33 cellular contexts compared by ENCODE assay signal in the genomic region with DNA sequence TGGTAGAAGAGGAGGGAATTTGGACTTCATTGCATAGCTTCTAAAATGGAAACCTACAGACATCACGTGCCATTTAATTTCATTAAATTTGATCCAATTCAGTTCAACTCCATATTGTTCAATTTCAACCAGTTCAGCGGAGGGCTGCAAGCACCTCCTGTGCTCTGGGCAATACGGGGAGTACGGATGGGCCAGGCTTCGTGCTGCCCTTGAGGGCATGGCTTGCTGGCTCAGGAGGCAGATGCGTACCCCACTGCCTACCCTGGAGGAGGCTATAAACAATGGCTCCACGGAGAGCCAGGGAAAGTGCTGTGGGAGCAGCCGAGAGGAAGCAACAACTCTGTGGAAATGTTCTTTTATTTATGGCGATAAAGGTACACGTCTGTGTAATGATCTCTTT.
"Had no signal": no experiment of that assay in that cellular context is flagged by ENCODE, and none has a peak within 500 bp of the region (broad histone marks: within the 10 kb centered on the region; RNA-seq: fewer than 3 reads in every experiment).

No MANE protein-coding gene starts in this region.

- H3K27me3 ChIP-seq: MG63 had no signal

- H3K9me3 ChIP-seq: MG63 had no signal

- DNase-seq: Karpas-422, Kasumi-1, MG63, MM.1S, MV-4-11, NCI-H1048, NCI-H1092, NCI-H1092 treated with DMSO at 0.1 percent for 48 hours, NCI-H1105, NCI-H1105 treated with DMSO at 0.1 percent for 48 hours, NCI-H1417, NCI-H1417 treated with DMSO at 0.1 percent for 48 hours, NCI-H1436, NCI-H1436 treated with DMSO at 0.1 percent for 48 hours, NCI-H146, NCI-H1694, NCI-H1694 treated with DMSO at 0.1 percent for 48 hours, NCI-H187, NCI-H187 treated with DMSO at 0.1 percent for 48 hours, NCI-H1930, NCI-H2029, NCI-H2029 treated with DMSO at 0.1 percent for 48 hours, NCI-H2081, NCI-H2081 treated with DMSO at 0.1 percent for 48 hours, NCI-H2107, NCI-H2171, NCI-H2227 treated with DMSO at 0.1 percent for 48 hours, NCI-H226, NCI-H345, NCI-H446, NCI-H446 treated with DMSO at 0.1 percent for 48 hours, NCI-H510A, NCI-H510A treated with DMSO at 0.1 percent for 48 hours had no signal

- H3K36me3 ChIP-seq: MG63 had no signal

- H3K4me3 ChIP-seq: MG63 had no signal
